10 cellular contexts compared by ENCODE assay signal in genomic region chr1:183783896-183784637, GRCh38. TPM values are rescaled to one million over a fixed set of nuclear protein-coding genes. Genes with fewer than 3 reads are reported as not detected.
DNase-seq lines count a peak whose midpoint lies in the region; ATAC-seq and TF ChIP-seq lines count a peak whose summit lies in the region.
"Had no signal": no experiment of that assay in that cellular context is flagged by ENCODE, and none has a peak within 500 bp of the region (broad histone marks: within the 10 kb centered on the region; RNA-seq: fewer than 3 reads in every experiment).

No MANE protein-coding gene starts in this region.

- H3K27ac Mint-ChIP-seq in Calu3 (ENCODE audit: unreplicated experiment): no peak overlapping the region
- H3K27ac Mint-ChIP-seq: memory B cell had no signal

- DNase-seq in Calu3: peak; percentile 5
- peak; percentile 75 to 91 for DNase-seq in NCI-H524 (lab: John Stamatoyannopoulos, UW)
- peak; percentile 93 for DNase-seq in fibroblast of pulmonary artery (ENCODE audit: low read depth)
- DNase-seq in pons (ENCODE audit: low spot score): peak; percentile 71
- no peak for DNase-seq in RKO (ENCODE audit: low spot score)
- no peak for DNase-seq in OCI-M2 (lab: John Stamatoyannopoulos, UW; ENCODE audit: unreplicated experiment)
- no peak for DNase-seq in NCI-H128 (lab: John Stamatoyannopoulos, UW; ENCODE audit: unreplicated experiment)
- DNase-seq: COR-L47 had no signal

- H3K4me3 ChIP-seq in fibroblast of pulmonary artery (replicated peaks; ENCODE audit: low read depth, low read length): no peak overlapping the region

- ATAC-seq in GM21515 (IDR thresholded peaks at IDR 0.05; ENCODE audit: unreplicated experiment): no peak

- H3K9me3 Mint-ChIP-seq in Calu3 (ENCODE audit: low read depth, unreplicated experiment): no peaks in the 10 kb centered on the region
- H3K9me3 Mint-ChIP-seq: memory B cell had no signal

- BruUV-seq in Calu3 (replicated peaks; lab: Mats Ljungman, UMichigan): no TSS peak

- H3K36me3 Mint-ChIP-seq in Calu3 (ENCODE audit: insufficient read depth, unreplicated experiment): no peaks in the 10 kb centered on the region
- H3K36me3 Mint-ChIP-seq: memory B cell had no signal

- no peaks in the 10 kb centered on the region for H3K27me3 Mint-ChIP-seq in Calu3 (ENCODE audit: unreplicated experiment)

- TF ChIP-seq CTCF in Calu3 (IDR thresholded peaks at IDR 0.05; ENCODE audit: unreplicated experiment) (no peak), fibroblast of pulmonary artery (IDR thresholded peaks at IDR 0.05; ENCODE audit: low read length, missing control alignments) (no peak)

- intact Hi-C loops in Calu3 (cut with micrococcal nuclease; ENCODE audit: unreplicated experiment): no loop called here

- H3K4me3 Mint-ChIP-seq in Calu3 (ENCODE audit: low read depth, unreplicated experiment): no peak overlapping the region
- H3K4me3 Mint-ChIP-seq: memory B cell had no signal

- CTCF ChIA-PET in Calu3 (lab: Charles Lee): no interaction called here

- H3K4me1 Mint-ChIP-seq in Calu3 (ENCODE audit: low read depth, unreplicated experiment): peaks cover 10% of the 10 kb centered on the region

RNA-seq across cellular contexts. Expression of gene RGL1, which starts 20.9 kb away (rescaled TPM):
- 2.7 and 4.8 TPM in 2 replicates for total RNA-seq in Calu3 (2022)

Comparison
In these comparisons a context has a peak if more than half of its experiments do, and no peak if none do; other contexts are left out.
1. DNase-seq: peak in Calu3 (single experiment), NCI-H524 (2 of 2), fibroblast of pulmonary artery (single experiment) and pons (single experiment); none in RKO (single experiment), OCI-M2 (single experiment) and NCI-H128 (single experiment).